ENCODE assay signal across 1 cellular context in genomic region chr19:7918615-7919421, GRCh38.
TF ChIP-seq lines count a peak whose summit lies in the region.

No MANE protein-coding gene starts in this region.

TF ChIP-seq in HepG2, 621 proteins besides CTCF, POLR2A, EP300 and RAD21 (continued from another document and continues in another):
- TF ChIP-seq ARID5B (CRISPR knock-in tag; IDR thresholded peaks at IDR 0.05): 0 out of 2 replicates have a peak, but pooled peaks have one; percentile 34
- TF ChIP-seq XRCC5 (optimal IDR thresholded peaks at IDR 0.05; ENCODE audit: low read length): peak; percentile 44
- peak; percentile 45 for TF ChIP-seq PHF5A (CRISPR knock-in tag; IDR thresholded peaks at IDR 0.05; ENCODE audit: low read depth, unreplicated experiment)
- no peak for TF ChIP-seq CBX5 (CRISPR knock-in tag; IDR thresholded peaks at IDR 0.05; ENCODE audit: borderline replicate concordance)
- 0 out of 2 replicates have a peak, but pooled peaks have one; percentile 60 for TF ChIP-seq RFXAP (CRISPR knock-in tag; IDR thresholded peaks at IDR 0.05; ENCODE audit: borderline replicate concordance)
- 0 out of 2 replicates have a peak, but pooled peaks have one; percentile 16 for TF ChIP-seq IRF2 (CRISPR knock-in tag; IDR thresholded peaks at IDR 0.05)
- peak; percentile 94 for TF ChIP-seq PATZ1 (CRISPR knock-in tag; IDR thresholded peaks at IDR 0.05)
- no peak for TF ChIP-seq ZNF740 (CRISPR knock-in tag; IDR thresholded peaks at IDR 0.05)
- 0 out of 2 replicates have a peak, but pooled peaks have one; percentile 27 for TF ChIP-seq ZNF639 (CRISPR knock-in tag; conservative IDR thresholded peaks at IDR 0.05)
- no peak for TF ChIP-seq THYN1 (CRISPR knock-in tag; IDR thresholded peaks at IDR 0.05; ENCODE audit: borderline replicate concordance, low read depth)
- peak; percentile 21 for TF ChIP-seq PTBP1 (IDR thresholded peaks at IDR 0.05; ENCODE audit: low read depth, low read length, poor library complexity, severe bottlenecking)
- TF ChIP-seq HDAC1 (CRISPR knock-in tag; IDR thresholded peaks at IDR 0.05): 0 out of 2 replicates have a peak, but pooled peaks have one; percentile 57
- TF ChIP-seq RBM39 (IDR thresholded peaks at IDR 0.05; ENCODE audit: low read depth, low read length, poor library complexity, severe bottlenecking): peak; percentile 75
- TF ChIP-seq, protein P1, sequence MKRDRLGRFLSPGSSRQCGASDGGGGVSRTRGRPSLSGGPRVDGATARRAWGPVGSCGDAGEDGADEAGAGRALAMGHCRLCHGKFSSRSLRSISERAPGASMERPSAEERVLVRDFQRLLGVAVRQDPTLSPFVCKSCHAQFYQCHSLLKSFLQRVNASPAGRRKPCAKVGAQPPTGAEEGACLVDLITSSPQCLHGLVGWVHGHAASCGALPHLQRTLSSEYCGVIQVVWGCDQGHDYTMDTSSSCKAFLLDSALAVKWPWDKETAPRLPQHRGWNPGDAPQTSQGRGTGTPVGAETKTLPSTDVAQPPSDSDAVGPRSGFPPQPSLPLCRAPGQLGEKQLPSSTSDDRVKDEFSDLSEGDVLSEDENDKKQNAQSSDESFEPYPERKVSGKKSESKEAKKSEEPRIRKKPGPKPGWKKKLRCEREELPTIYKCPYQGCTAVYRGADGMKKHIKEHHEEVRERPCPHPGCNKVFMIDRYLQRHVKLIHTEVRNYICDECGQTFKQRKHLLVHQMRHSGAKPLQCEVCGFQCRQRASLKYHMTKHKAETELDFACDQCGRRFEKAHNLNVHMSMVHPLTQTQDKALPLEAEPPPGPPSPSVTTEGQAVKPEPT (CRISPR knock-in tag; IDR thresholded peaks at IDR 0.05; ENCODE audit: low read depth): 0 out of 2 replicates have a peak, but pooled peaks have one; percentile 20
- TF ChIP-seq MYC (CRISPR knock-in tag; IDR thresholded peaks at IDR 0.05; ENCODE audit: borderline replicate concordance): peak; percentile 57; the same call in 1 of the 2 replicates
- TF ChIP-seq PHF21A (CRISPR knock-in tag; IDR thresholded peaks at IDR 0.05): peak; percentile 66; the same call in 1 of the 2 replicates
- TF ChIP-seq, protein P2, sequence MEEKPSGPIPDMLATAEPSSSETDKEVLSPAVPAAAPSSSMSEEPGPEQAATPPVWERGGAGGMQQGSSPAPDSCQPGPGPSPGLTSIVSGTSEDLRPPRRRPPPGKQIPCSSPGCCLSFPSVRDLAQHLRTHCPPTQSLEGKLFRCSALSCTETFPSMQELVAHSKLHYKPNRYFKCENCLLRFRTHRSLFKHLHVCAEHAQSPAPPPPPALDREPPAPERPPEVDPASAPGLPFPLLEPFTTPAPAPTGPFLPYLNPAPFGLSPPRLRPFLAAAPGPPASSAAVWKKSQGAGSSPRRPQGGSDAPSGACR (CRISPR knock-in tag; IDR thresholded peaks at IDR 0.05): 0 out of 2 replicates have a peak, but pooled peaks have one; percentile 12
- TF ChIP-seq HMGXB4 (CRISPR knock-in tag; IDR thresholded peaks at IDR 0.05; ENCODE audit: borderline replicate concordance in 1 of 2, low read depth in 1 of 2): peak in 1 of 2 experiments; percentile 36; a peak in 2 of 4 replicates
- TF ChIP-seq CAMTA2 (CRISPR knock-in tag; IDR thresholded peaks at IDR 0.05; ENCODE audit: borderline replicate concordance): no peak
- no peak for TF ChIP-seq SETDB1 (CRISPR knock-in tag; IDR thresholded peaks at IDR 0.05; ENCODE audit: borderline replicate concordance)
- TF ChIP-seq, protein P3, sequence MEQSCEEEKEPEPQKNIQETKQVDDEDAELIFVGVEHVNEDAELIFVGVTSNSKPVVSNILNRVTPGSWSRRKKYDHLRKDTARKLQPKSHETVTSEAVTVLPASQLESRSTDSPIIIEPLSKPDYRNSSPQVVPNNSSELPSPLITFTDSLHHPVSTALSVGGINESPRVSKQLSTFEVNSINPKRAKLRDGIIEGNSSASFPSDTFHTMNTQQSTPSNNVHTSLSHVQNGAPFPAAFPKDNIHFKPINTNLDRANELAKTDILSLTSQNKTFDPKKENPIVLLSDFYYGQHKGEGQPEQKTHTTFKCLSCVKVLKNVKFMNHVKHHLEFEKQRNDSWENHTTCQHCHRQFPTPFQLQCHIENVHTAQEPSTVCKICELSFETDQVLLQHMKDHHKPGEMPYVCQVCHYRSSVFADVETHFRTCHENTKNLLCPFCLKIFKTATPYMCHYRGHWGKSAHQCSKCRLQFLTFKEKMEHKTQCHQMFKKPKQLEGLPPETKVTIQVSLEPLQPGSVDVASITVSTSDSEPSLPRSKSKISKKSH (CRISPR knock-in tag; IDR thresholded peaks at IDR 0.05; ENCODE audit: borderline replicate concordance): peak; percentile 65
- TF ChIP-seq BORCS8-MEF2B (CRISPR knock-in tag; IDR thresholded peaks at IDR 0.05): peak; percentile 66; the same call in 1 of the 2 replicates
- no peak for TF ChIP-seq MAF1 (CRISPR knock-in tag; IDR thresholded peaks at IDR 0.05; ENCODE audit: borderline replicate concordance)
- no peak for TF ChIP-seq ZFP62 (CRISPR knock-in tag; IDR thresholded peaks at IDR 0.05)
- peak; percentile 73; the same call in 1 of the 2 replicates for TF ChIP-seq TARDBP (CRISPR knock-in tag; IDR thresholded peaks at IDR 0.05)
- peak; percentile 100 for TF ChIP-seq ZNF766 (CRISPR knock-in tag; IDR thresholded peaks at IDR 0.05; ENCODE audit: borderline replicate concordance)
- TF ChIP-seq SAFB2 (CRISPR knock-in tag; IDR thresholded peaks at IDR 0.05; ENCODE audit: borderline replicate concordance, low read depth): 0 out of 2 replicates have a peak, but pooled peaks have one; percentile 79
- TF ChIP-seq ZNF546 (CRISPR knock-in tag; conservative IDR thresholded peaks at IDR 0.05): no peak
- TF ChIP-seq ZNF143 (CRISPR knock-in tag; IDR thresholded peaks at IDR 0.05): 0 out of 2 replicates have a peak, but pooled peaks have one; percentile 29
- TF ChIP-seq THRA (CRISPR knock-in tag; IDR thresholded peaks at IDR 0.05; ENCODE audit: borderline replicate concordance): peak; percentile 78; the same call in 1 of the 2 replicates
- TF ChIP-seq HNF1B (CRISPR knock-in tag; IDR thresholded peaks at IDR 0.05): peak; percentile 85
- 0 out of 2 replicates have a peak, but pooled peaks have one; percentile 48 for TF ChIP-seq SATB2 (CRISPR knock-in tag; IDR thresholded peaks at IDR 0.05)
- no peak for TF ChIP-seq KAT8 (CRISPR knock-in tag; IDR thresholded peaks at IDR 0.05)
